Comparison of ENCODE assay signal across 8 cellular contexts in the genomic region with DNA sequence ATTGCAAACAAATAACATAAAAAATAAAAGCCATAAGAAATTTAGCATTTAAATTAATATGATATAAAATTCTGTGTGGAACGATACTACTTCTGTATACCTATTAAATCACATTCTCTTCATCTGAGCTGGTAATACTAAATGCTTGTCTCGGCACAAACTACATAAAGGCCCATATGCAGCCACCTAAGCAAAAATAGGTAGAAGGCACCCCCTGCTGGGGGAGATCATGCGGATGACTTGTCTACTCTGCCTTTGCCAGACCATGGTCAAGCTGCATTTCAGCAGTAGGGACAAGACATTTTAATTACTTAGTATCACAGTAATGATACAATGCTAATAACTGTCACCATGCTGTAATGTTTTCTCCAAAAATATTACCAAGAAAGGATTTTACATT.
DNase-seq lines count a peak whose midpoint lies in the region; ATAC-seq and TF ChIP-seq lines count a peak whose summit lies in the region.

No MANE protein-coding gene starts in this region.

- H2BK120ac ChIP-seq in trophoblast cell (ENCODE audit: insufficient read depth, low read length, poor library complexity), result no peak overlapping the region

- no peak overlapping the region for H4K8ac ChIP-seq in trophoblast cell (ENCODE audit: low read depth, low read length)

- ATAC-seq in GM19328 (IDR thresholded peaks at IDR 0.05; ENCODE audit: unreplicated experiment) (peak; percentile 63), foreskin keratinocyte (peak; percentile 60)

- H3K36me3 ChIP-seq in MG63 (no peaks in the 10 kb centered on the region), trophoblast cell (ENCODE audit: control insufficient read depth in 1 of 2, insufficient read depth in 2 of 2, low read length in 2 of 2) (no peaks in the 10 kb centered on the region)

- H3K27me3 ChIP-seq in MG63 (no peaks in the 10 kb centered on the region), foreskin keratinocyte (no peaks in the 10 kb centered on the region), trophoblast cell (ENCODE audit: insufficient read depth, low read length) (no peaks in the 10 kb centered on the region)

- no CpG with 5 or more reads among the region's 3 CpGs for WGBS in trophoblast cell (ENCODE audit: extremely low coverage, insufficient coverage, insufficient read length)

- no peak overlapping the region for H4K91ac ChIP-seq in trophoblast cell (ENCODE audit: low read depth, low read length)

- no peak overlapping the region for H3K23ac ChIP-seq in trophoblast cell (ENCODE audit: low read length)

- no peak overlapping the region for H2BK12ac ChIP-seq in trophoblast cell (ENCODE audit: low read length)

- no peak overlapping the region for H2BK5ac ChIP-seq in trophoblast cell (ENCODE audit: low read depth, low read length, poor library complexity)

- no peak overlapping the region for H3K18ac ChIP-seq in trophoblast cell (ENCODE audit: low read length)

- no peak overlapping the region for H3K14ac ChIP-seq in trophoblast cell (ENCODE audit: low read length)

- no peak overlapping the region for H3K4me2 ChIP-seq in trophoblast cell (ENCODE audit: low read length)

- DNase-seq in ACHN, result peak; percentile 61
- DNase-seq in MG63, result peak; percentile 8
- peak; percentile 79 for DNase-seq in RKO (ENCODE audit: low spot score)
- peak; percentile 18 to 45 for DNase-seq in foreskin keratinocyte
- peak; percentile 25 to 64 for DNase-seq in trophoblast cell
- DNase-seq in AG20443 (ENCODE audit: low spot score), result no peak
- DNase-seq in GDM1 (lab: John Stamatoyannopoulos, UW), result no peak

- no peaks in the 10 kb centered on the region for H3K79me2 ChIP-seq in trophoblast cell (ENCODE audit: control insufficient read depth, insufficient read depth, low read length, poor library complexity)

- H3K9ac ChIP-seq in trophoblast cell (ENCODE audit: low read length), result no peak overlapping the region

- H3K4me3 ChIP-seq in MG63 (no peak overlapping the region), trophoblast cell (ENCODE audit: low read depth, low read length) (no peak overlapping the region)

- H2AFZ ChIP-seq in trophoblast cell (ENCODE audit: insufficient read depth, low read length, poor library complexity), result no peak overlapping the region

- H3K4ac ChIP-seq in trophoblast cell (ENCODE audit: low read depth, low read length), result no peak overlapping the region

- in situ Hi-C loops in ACHN (cut with HindIII; ENCODE audit: low pct_ligation_motif_present, low pct_unique_long_range_greater_than_20kb, low sequenced_read_pairs), result no loop called here

- H3K4me1 ChIP-seq in foreskin keratinocyte (no peaks in the 10 kb centered on the region), trophoblast cell (ENCODE audit: control insufficient read depth in 1 of 2, insufficient read depth in 2 of 2, low read length in 2 of 2) (no peaks in the 10 kb centered on the region)

- TF ChIP-seq CTCF in foreskin keratinocyte (conservative IDR thresholded peaks at IDR 0.05), result peak; percentile 64

- no peak overlapping the region for H3K27ac ChIP-seq in foreskin keratinocyte
- no peak overlapping the region for H3K27ac ChIP-seq in trophoblast cell (ENCODE audit: low read depth, low read length)

- no peaks in the 10 kb centered on the region for H3K79me1 ChIP-seq in trophoblast cell (ENCODE audit: low read length)

- H3K9me3 ChIP-seq in MG63 (no peaks in the 10 kb centered on the region), trophoblast cell (ENCODE audit: insufficient read depth, low read depth, low read length) (no peaks in the 10 kb centered on the region)

- H4K12ac ChIP-seq in trophoblast cell (ENCODE audit: low read depth, low read length), result no peak overlapping the region

- no peak overlapping the region for H2AK5ac ChIP-seq in trophoblast cell (ENCODE audit: low read length)

Comparison
In these comparisons a context has a peak if more than half of its experiments do, and no peak if none do; other contexts are left out.
1. DNase-seq: peak in ACHN (single experiment), MG63 (single experiment), RKO (single experiment), foreskin keratinocyte (2 of 2) and trophoblast cell (2 of 2); none in AG20443 (single experiment) and GDM1 (single experiment).